Comparison of ENCODE assay signal across 27 cellular contexts in genomic region chr2:139080244-139080643, GRCh38.
"Had no signal": no experiment of that assay in that cellular context is flagged by ENCODE, and none has a peak within 500 bp of the region (broad histone marks: within the 10 kb centered on the region; RNA-seq: fewer than 3 reads in every experiment).

No MANE protein-coding gene starts in this region.

- H3K4me1 Mint-ChIP-seq: naive thymus-derived CD4-positive, alpha-beta T cell; neural crest cell had no signal

- H3K4me2 ChIP-seq: hepatocyte had no signal

- ATAC-seq: left colon; naive thymus-derived CD4-positive, alpha-beta T cell; psoas muscle had no signal

- H3K27me3 Mint-ChIP-seq: activated naive CD8-positive, alpha-beta T cell; naive thymus-derived CD4-positive, alpha-beta T cell; type B pancreatic cell had no signal

- H3K79me2 ChIP-seq: hepatocyte, parathyroid adenoma had no signal

- H3K4me3 ChIP-seq: esophagus squamous epithelium, hepatocyte, psoas muscle, thoracic aorta, uterus had no signal

- H3K9me3 Mint-ChIP-seq: mesothelial cell of epicardium, neural crest cell, type B pancreatic cell had no signal

- DNase-seq: activated CD4-positive, alpha-beta T cell treated with anti-CD3 and anti-CD28 coated beads for 4 hours; activated CD4-positive, alpha-beta T cell treated with anti-CD3 and anti-CD28 coated beads, Interleukin-2, amount 50 U/mL, for 4 hours; activated CD8-positive, alpha-beta memory T cell treated with anti-CD3 and anti-CD28 coated beads for 24 hours; activated effector memory CD4-positive, alpha-beta T cell treated with Interleukin-2 at 50 U/mL for 16 hours; activated naive CD4-positive, alpha-beta T cell treated with Interleukin-2 at 50 U/mL for 16 hours; aorta; central memory CD4-positive, alpha-beta T cell; dermis blood vessel endothelial cell; effector CD8-positive, alpha-beta T cell; esophagus squamous epithelium; left colon; naive thymus-derived CD4-positive, alpha-beta T cell; occipital lobe; psoas muscle; stimulated activated CD4-positive, alpha-beta T cell treated with anti-CD3 and anti-CD28 coated beads, Interleukin-15, amount 100 ng/mL, for 24 hours; stimulated activated CD4-positive, alpha-beta T cell treated with anti-CD3 and anti-CD28 coated beads, Interleukin-2, amount 100 ng/mL, for 24 hours; stimulated activated naive CD4-positive, alpha-beta T cell; uterus had no signal

- H2AFZ ChIP-seq: hepatocyte, parathyroid adenoma had no signal

- H3K4me3 Mint-ChIP-seq: activated naive CD8-positive, alpha-beta T cell; mesothelial cell of epicardium; naive thymus-derived CD4-positive, alpha-beta T cell; neural crest cell; type B pancreatic cell had no signal

- H3K36me3 ChIP-seq: esophagus squamous epithelium, thoracic aorta, uterus had no signal

- H3K9ac ChIP-seq: parathyroid adenoma had no signal

- H3K27ac ChIP-seq: epithelial cell of prostate, esophagus squamous epithelium, hepatocyte, parathyroid adenoma, psoas muscle, thoracic aorta, uterus, VCaP had no signal

- H3K36me3 Mint-ChIP-seq: activated naive CD8-positive, alpha-beta T cell; mesothelial cell of epicardium; naive thymus-derived CD4-positive, alpha-beta T cell; type B pancreatic cell had no signal

- H3K27me3 ChIP-seq: esophagus squamous epithelium, hepatocyte, uterus had no signal

- H3K9me3 ChIP-seq: esophagus squamous epithelium, psoas muscle, thoracic aorta, uterus had no signal

- H3K4me1 ChIP-seq: esophagus squamous epithelium, parathyroid adenoma, psoas muscle, uterus had no signal

- H3K27ac Mint-ChIP-seq: activated naive CD8-positive, alpha-beta T cell; mesothelial cell of epicardium; naive thymus-derived CD4-positive, alpha-beta T cell; type B pancreatic cell had no signal
